Comparison of ENCODE assay signal across 9 cellular contexts in genomic region chr5:107365355-107366109, GRCh38.
DNase-seq lines count a peak whose midpoint lies in the region; ATAC-seq and TF ChIP-seq lines count a peak whose summit lies in the region.
"Had no signal": no experiment of that assay in that cellular context is flagged by ENCODE, and none has a peak within 500 bp of the region (broad histone marks: within the 10 kb centered on the region; RNA-seq: fewer than 3 reads in every experiment).

No MANE protein-coding gene starts in this region.

- no peaks in the 10 kb centered on the region for H3K9me2 ChIP-seq in OCI-LY1 (ENCODE audit: low read depth, low read length)

- H3K4me3 Mint-ChIP-seq in activated naive CD8-positive, alpha-beta T cell treated with anti-CD3 and anti-CD28 coated beads for 36 hours: no peak overlapping the region

- H3K27me3 ChIP-seq in OCI-LY1 (ENCODE audit: insufficient read depth, low read length): no peaks in the 10 kb centered on the region
- H3K27me3 ChIP-seq in left lung: no peaks in the 10 kb centered on the region
- H3K27me3 ChIP-seq in osteoblast (ENCODE audit: insufficient read depth, low read length): no peaks in the 10 kb centered on the region

- no peaks in the 10 kb centered on the region for H3K79me2 ChIP-seq in OCI-LY1 (ENCODE audit: insufficient read depth, low read length)
- no peaks in the 10 kb centered on the region for H3K79me2 ChIP-seq in osteoblast (ENCODE audit: insufficient read depth, low read length)

- no peak for TF ChIP-seq CTCF in OCI-LY1 (IDR thresholded peaks at IDR 0.05; ENCODE audit: low read length)
- no peak for TF ChIP-seq CTCF in left lung (IDR thresholded peaks at IDR 0.05)
- TF ChIP-seq CTCF in osteoblast (IDR thresholded peaks at IDR 0.05; ENCODE audit: extremely low read depth, low read depth, low read length): no peak

- DNase-seq in G401 (ENCODE audit: low spot score): peak; percentile 60
- no peak for DNase-seq in left lung
- DNase-seq in activated naive CD4-positive, alpha-beta T cell treated with anti-CD3 and anti-CD28 coated beads, Interleukin-2, amount 50 U/mL, for 72 hours (ENCODE audit: low spot score in 2 of 2): no peak
- no peak for DNase-seq in activated naive CD8-positive, alpha-beta T cell treated with anti-CD3 and anti-CD28 coated beads for 36 hours
- no peak for DNase-seq in GM19240 (ENCODE audit: insufficient read length, low spot score)
- no peak for DNase-seq in osteoblast (ENCODE audit: insufficient read length, low spot score, missing footprints)

- ATAC-seq in HG02588 (IDR thresholded peaks at IDR 0.05; ENCODE audit: unreplicated experiment) (peak; percentile 55), left lung (peak; percentile 42)
- ATAC-seq in activated naive CD4-positive, alpha-beta T cell treated with anti-CD3 and anti-CD28 coated beads, Interleukin-2, amount 50 U/mL, for 72 hours: no peak

- H2AFZ ChIP-seq in OCI-LY1 (ENCODE audit: low read length) (no peak overlapping the region), osteoblast (ENCODE audit: low read length) (no peak overlapping the region)

- H3K9me3 ChIP-seq in OCI-LY1 (ENCODE audit: low read length) (no peaks in the 10 kb centered on the region), left lung (no peaks in the 10 kb centered on the region), osteoblast (ENCODE audit: low read depth, low read length) (no peaks in the 10 kb centered on the region)

- H3K9ac ChIP-seq in OCI-LY1 (ENCODE audit: low read length): peak overlapping the region; percentile 5; the same call in 1 of the 2 replicates

- no peaks in the 10 kb centered on the region for H4K20me1 ChIP-seq in OCI-LY1 (ENCODE audit: insufficient read depth, low read length)
- H4K20me1 ChIP-seq in osteoblast (ENCODE audit: insufficient read depth, low read length): no peaks in the 10 kb centered on the region

- H3K4me1 Mint-ChIP-seq in activated naive CD8-positive, alpha-beta T cell treated with anti-CD3 and anti-CD28 coated beads for 36 hours: no peaks in the 10 kb centered on the region

- in situ Hi-C loops in G401 (cut with HindIII; ENCODE audit: low sequenced_read_pairs): no loop called here

- H3K4me1 ChIP-seq in OCI-LY1 (ENCODE audit: insufficient read depth, low read length, severe bottlenecking) (peaks cover 37% of the 10 kb centered on the region), left lung (peaks cover 0 to 37% of the 10 kb centered on the region in 2 donors), osteoblast (ENCODE audit: insufficient read depth, low read length) (no peaks in the 10 kb centered on the region)

- no peaks in the 10 kb centered on the region for H3F3A ChIP-seq in OCI-LY1 (ENCODE audit: insufficient read depth, low read length)

- H3K4me2 ChIP-seq in OCI-LY1 (ENCODE audit: low read length): peak overlapping the region; percentile 46
- H3K4me2 ChIP-seq in osteoblast (ENCODE audit: insufficient read depth, low read length): no peak overlapping the region

- no peaks in the 10 kb centered on the region for H3K36me3 Mint-ChIP-seq in activated naive CD4-positive, alpha-beta T cell treated with anti-CD3 and anti-CD28 coated beads, Interleukin-2, amount 50 U/mL, for 72 hours
- H3K36me3 Mint-ChIP-seq in activated naive CD8-positive, alpha-beta T cell treated with anti-CD3 and anti-CD28 coated beads for 36 hours: no peaks in the 10 kb centered on the region

- H3K36me3 ChIP-seq in OCI-LY1 (ENCODE audit: insufficient read depth, low read length) (no peaks in the 10 kb centered on the region), left lung (no peaks in the 10 kb centered on the region), osteoblast (ENCODE audit: insufficient read depth, low read length) (no peaks in the 10 kb centered on the region)

- H3K27me3 Mint-ChIP-seq in activated naive CD8-positive, alpha-beta T cell treated with anti-CD3 and anti-CD28 coated beads for 36 hours: peaks cover 4% of the 10 kb centered on the region
- H3K27me3 Mint-ChIP-seq: progenitor cell of endocrine pancreas had no signal

- intact Hi-C loops in left lung (cut with DNase I): no loop called here

- H3K4me3 ChIP-seq in OCI-LY1 (ENCODE audit: low read depth, low read length, poor library complexity, severe bottlenecking) (peak overlapping the region; percentile 6), left lung (no peak overlapping the region), osteoblast (ENCODE audit: insufficient read depth, low read length) (no peak overlapping the region)

- peaks cover 5 to 7% of the 10 kb centered on the region in 2 donors for H3K9me3 Mint-ChIP-seq in activated naive CD4-positive, alpha-beta T cell treated with anti-CD3 and anti-CD28 coated beads, Interleukin-2, amount 50 U/mL, for 72 hours
- peaks cover 2% of the 10 kb centered on the region for H3K9me3 Mint-ChIP-seq in activated naive CD8-positive, alpha-beta T cell treated with anti-CD3 and anti-CD28 coated beads for 36 hours

- peak overlapping the region; percentile 43 for H3K27ac ChIP-seq in OCI-LY1 (ENCODE audit: low read depth, low read length, poor library complexity, severe bottlenecking)
- peak overlapping the region in 1 of 2 donors; percentile 67 for H3K27ac ChIP-seq in left lung
- H3K27ac ChIP-seq in osteoblast (ENCODE audit: low read depth, low read length): no peak overlapping the region

- H3K27ac Mint-ChIP-seq in activated naive CD4-positive, alpha-beta T cell treated with anti-CD3 and anti-CD28 coated beads, Interleukin-2, amount 50 U/mL, for 72 hours: no peak overlapping the region
- no peak overlapping the region for H3K27ac Mint-ChIP-seq in activated naive CD8-positive, alpha-beta T cell treated with anti-CD3 and anti-CD28 coated beads for 36 hours
- H3K27ac Mint-ChIP-seq: progenitor cell of endocrine pancreas had no signal

Comparison
In these comparisons a context has a peak if more than half of its experiments do, and no peak if none do; other contexts are left out.
1. ATAC-seq: peak in HG02588 (single experiment) and left lung (single experiment); none in activated naive CD4-positive, alpha-beta T cell treated with anti-CD3 and anti-CD28 coated beads, Interleukin-2, amount 50 U/mL, for 72 hours (0 of 2).